11 cellular contexts compared by ENCODE assay signal in the genomic region with DNA sequence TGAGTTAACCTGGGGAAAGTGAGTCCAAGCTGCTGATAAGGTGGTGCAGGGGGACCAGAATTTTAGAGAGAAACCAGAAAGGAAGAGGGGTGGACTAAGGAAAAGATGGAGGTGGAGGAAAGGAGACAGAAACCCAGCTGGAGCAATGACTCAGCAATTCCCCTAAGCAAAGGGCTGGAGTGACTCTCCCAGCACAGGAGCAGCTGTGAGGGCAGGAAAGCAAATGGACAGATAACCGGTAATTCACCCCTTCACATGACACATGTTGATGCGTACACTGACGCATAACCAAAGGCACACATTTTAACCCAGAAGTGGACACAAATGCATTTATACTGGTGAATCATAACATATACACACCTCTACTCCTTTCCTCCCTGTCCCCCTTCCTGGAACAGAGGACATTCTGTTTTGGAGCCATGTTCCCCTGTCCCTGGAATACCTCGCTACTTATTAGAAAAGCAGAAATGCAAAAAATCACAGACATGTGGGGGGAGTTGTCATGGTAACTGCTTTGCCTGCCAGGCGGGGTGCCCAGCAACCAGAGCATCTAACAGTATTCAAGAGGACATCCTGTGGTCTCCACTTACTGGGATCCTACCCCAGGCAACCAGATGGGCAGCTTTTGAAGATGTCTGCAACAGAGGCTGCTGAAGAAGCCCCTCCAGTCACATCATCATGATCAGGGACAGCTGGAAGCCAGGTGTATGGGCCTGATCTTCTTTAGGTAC. TPM values are rescaled to one million over a fixed set of nuclear protein-coding genes. Genes with fewer than 3 reads are reported as not detected.
DNase-seq lines count a peak whose midpoint lies in the region; ATAC-seq and TF ChIP-seq lines count a peak whose summit lies in the region.
"Had no signal": no experiment of that assay in that cellular context is flagged by ENCODE, and none has a peak within 500 bp of the region (broad histone marks: within the 10 kb centered on the region; RNA-seq: fewer than 3 reads in every experiment).

No MANE protein-coding gene starts in this region.

- H3K9me3 Mint-ChIP-seq in chondrocyte (ENCODE audit: low read depth): no peaks in the 10 kb centered on the region
- H3K9me3 Mint-ChIP-seq: activated CD4-positive, alpha-beta T cell treated with anti-CD3 and anti-CD28 coated beads, Interleukin-2, amount 10 ng/mL, durations not matched to agents 7 days and 5 days had no signal

- no peak overlapping the region for H3K4me3 Mint-ChIP-seq in chondrocyte (ENCODE audit: unreplicated experiment)
- H3K4me3 Mint-ChIP-seq: activated CD4-positive, alpha-beta T cell treated with anti-CD3 and anti-CD28 coated beads, Interleukin-2, amount 10 ng/mL, durations not matched to agents 7 days and 5 days had no signal

- H3K27ac Mint-ChIP-seq in chondrocyte (ENCODE audit: unreplicated experiment): no peak overlapping the region
- H3K27ac Mint-ChIP-seq: activated CD4-positive, alpha-beta T cell treated with anti-CD3 and anti-CD28 coated beads, Interleukin-2, amount 10 ng/mL, durations not matched to agents 7 days and 5 days had no signal

- H3K27me3 ChIP-seq in ectodermal cell (ENCODE audit: control insufficient read depth, insufficient read depth, low read length, poor library complexity, severe bottlenecking): peaks cover 60% of the 10 kb centered on the region

- DNase-seq in GM04504 (ENCODE audit: low read depth): peak; percentile 26
- peak; percentile 61 for DNase-seq in NCI-H345 (lab: John Stamatoyannopoulos, UW)
- DNase-seq in renal cortical epithelial cell (ENCODE audit: low read depth): peak; percentile 57
- DNase-seq in chondrocyte (ENCODE audit: low spot score): no peak
- DNase-seq in activated CD4-positive, alpha-beta T cell treated with anti-CD3 and anti-CD28 coated beads for 48 hours: no peak
- DNase-seq: activated CD4-positive, alpha-beta T cell treated with anti-CD3 and anti-CD28 coated beads, Interleukin-2, amount 10 ng/mL, durations not matched to agents 7 days and 5 days; psoas muscle; stomach had no signal

- no peaks in the 10 kb centered on the region for H3K36me3 ChIP-seq in ectodermal cell (ENCODE audit: control insufficient read depth, insufficient read depth, low read length)
- H3K36me3 ChIP-seq: stomach had no signal

- peaks cover 28% of the 10 kb centered on the region for H3K4me1 ChIP-seq in ectodermal cell (ENCODE audit: control insufficient read depth, insufficient read depth, low read length)

- no peak for TF ChIP-seq CTCF in chondrocyte (IDR thresholded peaks at IDR 0.05)

- H3K4me3 ChIP-seq in ectodermal cell (ENCODE audit: insufficient read depth, low read depth, low read length): no peak overlapping the region
- H3K4me3 ChIP-seq: psoas muscle, stomach had no signal

- peaks cover 71% of the 10 kb centered on the region for H3K27me3 Mint-ChIP-seq in chondrocyte (ENCODE audit: low read depth)

- no peak for ATAC-seq in HG03432 (IDR thresholded peaks at IDR 0.05; ENCODE audit: unreplicated experiment)
- ATAC-seq: psoas muscle had no signal

- H3K36me3 Mint-ChIP-seq in chondrocyte (ENCODE audit: low read depth): peaks cover 3% of the 10 kb centered on the region

- H3K4me1 Mint-ChIP-seq in chondrocyte (ENCODE audit: low read depth): peaks cover 17% of the 10 kb centered on the region

- H3K9me3 ChIP-seq in ectodermal cell (ENCODE audit: control insufficient read depth, low read length): no peaks in the 10 kb centered on the region
- H3K9me3 ChIP-seq: psoas muscle had no signal

- H3K27ac ChIP-seq in ectodermal cell (ENCODE audit: insufficient read depth, low read depth, low read length, poor library complexity, severe bottlenecking): peak overlapping the region; percentile 77
- H3K27ac ChIP-seq: psoas muscle, stomach had no signal

- WGBS in ectodermal cell, 2 experiments: 72 to 76% methylated on average over 5 of the region's 5 CpGs

RNA-seq across cellular contexts. Expression of a gene that starts 4.7 kb away (rescaled TPM):
- 0.67 TPM for polyA plus RNA-seq in ectodermal cell (2013, experiment 1 of 4)
- 0.48 TPM for polyA plus RNA-seq in ectodermal cell (2013, experiment 2 of 4)
- 0.43 TPM for polyA plus RNA-seq in ectodermal cell (2013, experiment 3 of 4)
- polyA plus RNA-seq in ectodermal cell (2013, experiment 4 of 4): 0.61 TPM
- total RNA-seq in renal cortical epithelial cell (0.10 TPM in 1 of 2 replicates, not detected in the other), chondrocyte (0.22 to 0.36 TPM in 2 of 3 replicates, not detected in the other)
- total RNA-seq: activated CD4-positive, alpha-beta T cell treated with anti-CD3 and anti-CD28 coated beads, Interleukin-2, amount 10 ng/mL, durations not matched to agents 7 days and 5 days; psoas muscle had no signal
- polyA plus RNA-seq: esophagus had no signal

RNA-seq across cellular contexts. Expression of a gene that starts 20.8 kb away (rescaled TPM):
- not detected for polyA plus RNA-seq in ectodermal cell (2013, experiment 1 of 4)
- polyA plus RNA-seq in ectodermal cell (2013, experiment 2 of 4): not detected
- polyA plus RNA-seq in ectodermal cell (2013, experiment 3 of 4): not detected
- polyA plus RNA-seq in ectodermal cell (2013, experiment 4 of 4): not detected
- total RNA-seq in renal cortical epithelial cell (not detected in 2 replicates), chondrocyte (not detected in 3 replicates)
- total RNA-seq: activated CD4-positive, alpha-beta T cell treated with anti-CD3 and anti-CD28 coated beads, Interleukin-2, amount 10 ng/mL, durations not matched to agents 7 days and 5 days; psoas muscle had no signal
- polyA plus RNA-seq: esophagus, psoas muscle had no signal

RNA-seq across cellular contexts. Expression of a gene that starts 29.0 kb away (rescaled TPM):
- not detected for polyA plus RNA-seq in ectodermal cell (2013, experiment 1 of 4)
- polyA plus RNA-seq in ectodermal cell (2013, experiment 2 of 4): not detected
- polyA plus RNA-seq in ectodermal cell (2013, experiment 3 of 4): not detected
- polyA plus RNA-seq in ectodermal cell (2013, experiment 4 of 4): not detected
- not detected in 2 replicates for total RNA-seq in renal cortical epithelial cell
- not detected in 3 replicates for total RNA-seq in chondrocyte
- total RNA-seq: activated CD4-positive, alpha-beta T cell treated with anti-CD3 and anti-CD28 coated beads, Interleukin-2, amount 10 ng/mL, durations not matched to agents 7 days and 5 days; psoas muscle had no signal

Comparison
In these comparisons a context has a peak if more than half of its experiments do, and no peak if none do; other contexts are left out.
1. DNase-seq: peak in GM04504 (single experiment), NCI-H345 (single experiment) and renal cortical epithelial cell (single experiment); none in chondrocyte (single experiment) and activated CD4-positive, alpha-beta T cell treated with anti-CD3 and anti-CD28 coated beads for 48 hours (single experiment).